1 cellular context compared by ENCODE assay signal in genomic region chr16:85136705-85137322, GRCh38.
TF ChIP-seq lines count a peak whose summit lies in the region.

No MANE protein-coding gene starts in this region.

TF ChIP-seq in HepG2, 621 proteins besides CTCF, POLR2A, EP300 and RAD21 (continued from another document and continues in another):
- TF ChIP-seq EEA1 (CRISPR knock-in tag; IDR thresholded peaks at IDR 0.05; ENCODE audit: borderline replicate concordance) (no peak), SAP130 (CRISPR knock-in tag; IDR thresholded peaks at IDR 0.05; ENCODE audit: low read depth) (peak; percentile 72; the same call in 1 of the 2 replicates), ZBTB38 (CRISPR knock-in tag; IDR thresholded peaks at IDR 0.05) (no peak), ZNF770 (CRISPR knock-in tag; IDR thresholded peaks at IDR 0.05) (peak; percentile 48), ATF3 (CRISPR knock-in tag; IDR thresholded peaks at IDR 0.05) (no peak), KDM2A (CRISPR knock-in tag; IDR thresholded peaks at IDR 0.05; ENCODE audit: borderline replicate concordance, low read depth) (no peak; the same call in 1 of the 2 replicates), ZNF646 (CRISPR knock-in tag; IDR thresholded peaks at IDR 0.05) (no peak), NONO (IDR thresholded peaks at IDR 0.05) (no peak), NONO (CRISPR knock-in tag; conservative IDR thresholded peaks at IDR 0.05) (peak; percentile 86), ZNF225 (CRISPR knock-in tag; IDR thresholded peaks at IDR 0.05) (0 out of 2 replicates have a peak, but pooled peaks have one; percentile 21), ZNF251 (CRISPR knock-in tag; IDR thresholded peaks at IDR 0.05) (peak; percentile 35; the same call in 1 of the 2 replicates), ZBTB40 (IDR thresholded peaks at IDR 0.05) (no peak), ZBTB40 (CRISPR knock-in tag; IDR thresholded peaks at IDR 0.05) (peak; percentile 23; the same call in 1 of the 2 replicates), NBN (conservative IDR thresholded peaks at IDR 0.05) (no peak), ZSCAN9 (CRISPR knock-in tag; IDR thresholded peaks at IDR 0.05; ENCODE audit: borderline replicate concordance) (0 out of 2 replicates have a peak, but pooled peaks have one; percentile 45), ZNF879 (CRISPR knock-in tag; IDR thresholded peaks at IDR 0.05) (peak; percentile 82), PBX2 (CRISPR knock-in tag; IDR thresholded peaks at IDR 0.05) (no peak), NPAS2 (CRISPR knock-in tag; IDR thresholded peaks at IDR 0.05; ENCODE audit: borderline replicate concordance) (no peak), FOXC1 (CRISPR knock-in tag; IDR thresholded peaks at IDR 0.05; ENCODE audit: borderline replicate concordance) (peak; percentile 26; the same call in 1 of the 2 replicates), HBP1 (CRISPR knock-in tag; IDR thresholded peaks at IDR 0.05; ENCODE audit: low read depth) (0 out of 2 replicates have a peak, but pooled peaks have one; percentile 18), ZBTB34 (CRISPR knock-in tag; IDR thresholded peaks at IDR 0.05) (0 out of 2 replicates have a peak, but pooled peaks have one; percentile 62), CBX5 (CRISPR knock-in tag; IDR thresholded peaks at IDR 0.05; ENCODE audit: borderline replicate concordance) (peak; percentile 80), RNF2 (conservative IDR thresholded peaks at IDR 0.05; ENCODE audit: low read depth) (peak; percentile 90), RNF219 (CRISPR knock-in tag; IDR thresholded peaks at IDR 0.05) (no peak; the same call in 1 of the 2 replicates), ZNF816 (CRISPR knock-in tag; IDR thresholded peaks at IDR 0.05; ENCODE audit: borderline replicate concordance) (0 out of 2 replicates have a peak, but pooled peaks have one; percentile 56), ZNF20 (CRISPR knock-in tag; IDR thresholded peaks at IDR 0.05) (no peak), ZZZ3 (CRISPR knock-in tag; IDR thresholded peaks at IDR 0.05; ENCODE audit: borderline replicate concordance) (no peak), MATR3 (CRISPR knock-in tag; IDR thresholded peaks at IDR 0.05) (no peak), ZNF224 (CRISPR knock-in tag; IDR thresholded peaks at IDR 0.05) (no peak), ZNF24 (IDR thresholded peaks at IDR 0.05) (no peak)
